8 cellular contexts compared by ENCODE assay signal in genomic region chr1:204493145-204493881, GRCh38. TPM values are rescaled to one million over a fixed set of nuclear protein-coding genes. Genes with fewer than 3 reads are reported as not detected.
A peak's percentile ranks its signal among the peaks of the same experiment; 100 is the strongest.
DNase-seq lines count a peak whose midpoint lies in the region; ATAC-seq and TF ChIP-seq lines count a peak whose summit lies in the region.

No MANE protein-coding gene starts in this region.

- H3K4me3 ChIP-seq in foreskin fibroblast (ENCODE audit: low read depth in 1 of 2, low read length in 2 of 2) (peak overlapping the region; percentile 83 to 91), neuronal stem cell (ENCODE audit: low read length in 2 of 2) (peak overlapping the region; percentile 98 to 99)

- peaks cover 2 to 15% of the 10 kb centered on the region in 2 donors for H3K36me3 ChIP-seq in neuronal stem cell (replicated peaks in 1 of 2; ENCODE audit: control insufficient read depth in 2 of 2, insufficient read depth in 2 of 2, low read length in 2 of 2)

- H3K9me3 ChIP-seq in neuronal stem cell (replicated peaks in 1 of 2; ENCODE audit: control insufficient read depth in 2 of 2, insufficient read depth in 1 of 2, low read depth in 1 of 2, low read length in 2 of 2): no peaks in the 10 kb centered on the region

- peaks cover 11 to 18% of the 10 kb centered on the region in 2 donors for H3K4me1 ChIP-seq in neuronal stem cell (ENCODE audit: control insufficient read depth in 2 of 2, insufficient read depth in 1 of 2, low read depth in 1 of 2, low read length in 2 of 2)

- peak overlapping the region; percentile 93 for H2BK5ac ChIP-seq in neuronal stem cell (ENCODE audit: low read length)

- no peak for ATAC-seq in activated T-cell treated with anti-CD3 and anti-CD28 coated beads, Interleukin-2, amount 50 U/mL, for 4 hours
- ATAC-seq in HG03280 (IDR thresholded peaks at IDR 0.05; ENCODE audit: unreplicated experiment): no peak
- no peak for ATAC-seq in HG03039 (IDR thresholded peaks at IDR 0.05; ENCODE audit: unreplicated experiment)

- H3K4me1 Mint-ChIP-seq in activated T-cell treated with anti-CD3 and anti-CD28 coated beads, Interleukin-2, amount 50 U/mL, for 4 hours (ENCODE audit: low read depth): peaks cover 56% of the 10 kb centered on the region

- H3K27me3 Mint-ChIP-seq in activated T-cell treated with anti-CD3 and anti-CD28 coated beads, Interleukin-2, amount 50 U/mL, for 4 hours (ENCODE audit: low read depth): no peaks in the 10 kb centered on the region

- peak; percentile 86 for DNase-seq in DMS79 treated with DMSO at 0.1 percent for 48 hours (lab: John Stamatoyannopoulos, UW)
- DNase-seq in Kasumi-1 (lab: John Stamatoyannopoulos, UW): peak; percentile 71 to 78
- no peak for DNase-seq in activated T-cell treated with anti-CD3 and anti-CD28 coated beads, Interleukin-2, amount 50 U/mL, for 4 hours
- peak in 1 of 2 donors; percentile 47 for DNase-seq in foreskin fibroblast
- DNase-seq in neuronal stem cell (ENCODE audit: low spot score): no peak
- DNase-seq in DMS114 treated with DMSO at 0.1 percent for 48 hours (lab: John Stamatoyannopoulos, UW; ENCODE audit: unreplicated experiment): no peak

- peaks cover 3% of the 10 kb centered on the region for H3K79me1 ChIP-seq in neuronal stem cell (ENCODE audit: low read depth, low read length)

- H3K23ac ChIP-seq in neuronal stem cell (ENCODE audit: low read depth, low read length, poor library complexity): no peak overlapping the region

- peak overlapping the region; percentile 82 for H3K4me2 ChIP-seq in neuronal stem cell (ENCODE audit: insufficient read depth, low read length, poor library complexity, severe bottlenecking)

- H3K4ac ChIP-seq in neuronal stem cell (ENCODE audit: low read length): no peak overlapping the region

- no peak overlapping the region for H2BK120ac ChIP-seq in neuronal stem cell (ENCODE audit: low read depth, low read length)

- peak overlapping the region; percentile 72 for H3K14ac ChIP-seq in neuronal stem cell (ENCODE audit: low read length)

- no CpG with 5 or more reads among the region's 11 CpGs for WGBS in neuronal stem cell (ENCODE audit: extremely low coverage in 2 of 2, insufficient read length in 2 of 2, insufficient replicate concordance in 1 of 2), 2 donors

- H4K91ac ChIP-seq in neuronal stem cell (ENCODE audit: low read depth, low read length, poor library complexity): no peak overlapping the region

- H3K4me3 Mint-ChIP-seq in activated T-cell treated with anti-CD3 and anti-CD28 coated beads, Interleukin-2, amount 50 U/mL, for 4 hours: peak overlapping the region; percentile 94

- H2BK12ac ChIP-seq in neuronal stem cell (ENCODE audit: low read length): no peak overlapping the region

- peak overlapping the region; percentile 88 for H2AK5ac ChIP-seq in neuronal stem cell (ENCODE audit: low read depth, low read length)

- H3K36me3 Mint-ChIP-seq in activated T-cell treated with anti-CD3 and anti-CD28 coated beads, Interleukin-2, amount 50 U/mL, for 4 hours (ENCODE audit: insufficient read depth): peaks cover 11% of the 10 kb centered on the region

- H2AFZ ChIP-seq in neuronal stem cell (ENCODE audit: low read length): peak overlapping the region; percentile 95

- H3K27ac ChIP-seq in neuronal stem cell (replicated peaks; ENCODE audit: low read length): peak overlapping the region; percentile 9

- no peak overlapping the region for H2BK15ac ChIP-seq in neuronal stem cell (ENCODE audit: low read length)

- H3K18ac ChIP-seq in neuronal stem cell (ENCODE audit: low read length): peak overlapping the region; percentile 22

- no peak for TF ChIP-seq CTCF in foreskin fibroblast (IDR thresholded peaks at IDR 0.05; ENCODE audit: low read depth, low read length)

- no peaks in the 10 kb centered on the region for H3K9me3 Mint-ChIP-seq in activated T-cell treated with anti-CD3 and anti-CD28 coated beads, Interleukin-2, amount 50 U/mL, for 4 hours

- H4K8ac ChIP-seq in neuronal stem cell (ENCODE audit: low read depth, low read length): no peak overlapping the region

- H3K9ac ChIP-seq in neuronal stem cell (ENCODE audit: low read depth, low read length, poor library complexity): peak overlapping the region; percentile 50

- H3K27me3 ChIP-seq in neuronal stem cell (ENCODE audit: control insufficient read depth in 3 of 3, insufficient read depth in 3 of 3, low read depth in 1 of 3, low read length in 3 of 3): peaks cover 0 to 12% (median 2%) of the 10 kb centered on the region in 3 experiments

RNA-seq across cellular contexts. Expression of gene PIK3C2B, which starts 1.3 kb away (rescaled TPM):
- total RNA-seq in activated T-cell treated with anti-CD3 and anti-CD28 coated beads, Interleukin-2, amount 50 U/mL, for 4 hours: 10 to 100 TPM; 13.6 to 18.1 (median 15.6) TPM
- 15.3 TPM for polyA plus RNA-seq in neuronal stem cell (2013, experiment 1 of 2)
- 16.6 TPM for polyA plus RNA-seq in neuronal stem cell (2013, experiment 2 of 2)

RNA-seq across cellular contexts. Expression of gene MDM4, which starts 22.9 kb away (rescaled TPM):
- 10 to 100 TPM; 57.4 to 70.3 (median 66.0) TPM for total RNA-seq in activated T-cell treated with anti-CD3 and anti-CD28 coated beads, Interleukin-2, amount 50 U/mL, for 4 hours
- 18.0 TPM for polyA plus RNA-seq in neuronal stem cell (2013, experiment 1 of 2)
- 21.9 TPM for polyA plus RNA-seq in neuronal stem cell (2013, experiment 2 of 2)

Comparison
In these comparisons a context has a peak if more than half of its experiments do, and no peak if none do; other contexts are left out.
1. DNase-seq: peak in DMS79 treated with DMSO at 0.1 percent for 48 hours (single experiment) and Kasumi-1 (2 of 2); none in activated T-cell treated with anti-CD3 and anti-CD28 coated beads, Interleukin-2, amount 50 U/mL, for 4 hours (single experiment), neuronal stem cell (single experiment) and DMS114 treated with DMSO at 0.1 percent for 48 hours (single experiment).